10 cellular contexts compared by ENCODE assay signal in genomic region chr3:188037116-188037718, GRCh38.
DNase-seq lines count a peak whose midpoint lies in the region; ATAC-seq and TF ChIP-seq lines count a peak whose summit lies in the region.
"Had no signal": no experiment of that assay in that cellular context is flagged by ENCODE, and none has a peak within 500 bp of the region (broad histone marks: within the 10 kb centered on the region; RNA-seq: fewer than 3 reads in every experiment).

No MANE protein-coding gene starts in this region.

- WGBS in lung, 2 donors: 52 to 63% methylated on average over 5 of the region's 5 CpGs

- no peak overlapping the region for H3K4me3 ChIP-seq in lung

- H3K27me3 Mint-ChIP-seq in chondrocyte (ENCODE audit: low read depth): no peaks in the 10 kb centered on the region
- peaks cover 3% of the 10 kb centered on the region for H3K27me3 Mint-ChIP-seq in activated naive CD8-positive, alpha-beta T cell treated with anti-CD3 and anti-CD28 coated beads for 36 hours

- H3K4me3 Mint-ChIP-seq in chondrocyte (ENCODE audit: unreplicated experiment): peak overlapping the region; percentile 29
- no peak overlapping the region for H3K4me3 Mint-ChIP-seq in activated naive CD8-positive, alpha-beta T cell treated with anti-CD3 and anti-CD28 coated beads for 36 hours

- ATAC-seq in lung (ENCODE audit: insufficient read depth, low FRiP score): no peak
- ATAC-seq in GM19467 (IDR thresholded peaks at IDR 0.05; ENCODE audit: unreplicated experiment): no peak
- ATAC-seq in HG03108 (IDR thresholded peaks at IDR 0.05; ENCODE audit: unreplicated experiment): no peak
- ATAC-seq: activated CD4-positive, CD25-positive, alpha-beta regulatory T cell treated with anti-CD3 and anti-CD28 coated beads, Interleukin-2, amount 50 U/mL, for 24 hours had no signal

- TF ChIP-seq CTCF in AG09319 (IDR thresholded peaks at IDR 0.05; ENCODE audit: low read depth, low read length) (peak; percentile 49), chondrocyte (IDR thresholded peaks at IDR 0.05) (peak; percentile 76), lung (IDR thresholded peaks at IDR 0.05; ENCODE audit: control extremely low read depth, extremely low read depth) (peak; percentile 17)

- no peaks in the 10 kb centered on the region for H3K36me3 ChIP-seq in lung (ENCODE audit: control insufficient read depth in 2 of 2, insufficient read depth in 2 of 2, low read length in 2 of 2)

- H3K27me3 ChIP-seq in lung (ENCODE audit: control insufficient read depth, insufficient read depth): no peaks in the 10 kb centered on the region

- H3K9me3 ChIP-seq in lung (ENCODE audit: control insufficient read depth in 2 of 2, insufficient read depth in 1 of 2, low read length in 1 of 2): no peaks in the 10 kb centered on the region

- peaks cover 0 to 6% of the 10 kb centered on the region in 2 donors for H3K4me1 ChIP-seq in lung (ENCODE audit: control insufficient read depth in 2 of 2, insufficient read depth in 2 of 2, low read length in 2 of 2)

- H3K27ac Mint-ChIP-seq in chondrocyte (ENCODE audit: unreplicated experiment): no peak overlapping the region
- no peak overlapping the region for H3K27ac Mint-ChIP-seq in activated naive CD8-positive, alpha-beta T cell treated with anti-CD3 and anti-CD28 coated beads for 36 hours

- peak; percentile 29 for DNase-seq in AG09319 (ENCODE audit: extremely low read depth, low read depth)
- DNase-seq in LoVo (ENCODE audit: low spot score): peak; percentile 60
- DNase-seq in chondrocyte (ENCODE audit: low spot score): no peak
- DNase-seq in lung (ENCODE audit: low spot score): no peak
- no peak for DNase-seq in activated naive CD8-positive, alpha-beta T cell treated with anti-CD3 and anti-CD28 coated beads for 36 hours
- DNase-seq in COLO829 (ENCODE audit: low spot score): no peak
- DNase-seq: hippocampal formation had no signal

- no peak overlapping the region for H3K27ac ChIP-seq in lung (ENCODE audit: low read depth in 1 of 2, low read length in 1 of 2)

- peaks cover 4% of the 10 kb centered on the region for H3K9me3 Mint-ChIP-seq in chondrocyte (ENCODE audit: low read depth)
- H3K9me3 Mint-ChIP-seq in activated naive CD8-positive, alpha-beta T cell treated with anti-CD3 and anti-CD28 coated beads for 36 hours: peaks cover 7% of the 10 kb centered on the region

- H3K4me1 Mint-ChIP-seq in chondrocyte (ENCODE audit: low read depth): peaks cover 25% of the 10 kb centered on the region
- H3K4me1 Mint-ChIP-seq in activated naive CD8-positive, alpha-beta T cell treated with anti-CD3 and anti-CD28 coated beads for 36 hours: peaks cover 7% of the 10 kb centered on the region

- H3K36me3 Mint-ChIP-seq in chondrocyte (ENCODE audit: low read depth): no peaks in the 10 kb centered on the region
- H3K36me3 Mint-ChIP-seq in activated naive CD8-positive, alpha-beta T cell treated with anti-CD3 and anti-CD28 coated beads for 36 hours: no peaks in the 10 kb centered on the region

Comparison
In these comparisons a context has a peak if more than half of its experiments do, and no peak if none do; other contexts are left out.
1. DNase-seq: peak in AG09319 (single experiment) and LoVo (single experiment); none in chondrocyte (single experiment), lung (single experiment), activated naive CD8-positive, alpha-beta T cell treated with anti-CD3 and anti-CD28 coated beads for 36 hours (single experiment) and COLO829 (single experiment).
2. CTCF ChIP-seq: peak in every context shown above with its lines; median percentile 76 in chondrocyte; 49 in AG09319; 17 in lung.